In genomic region chr14:73591690-73592448, GRCh38 we compare ENCODE assay signal across 8 cellular contexts. TPM values are rescaled to one million over a fixed set of nuclear protein-coding genes. Genes with fewer than 3 reads are reported as not detected.
DNase-seq lines count a peak whose midpoint lies in the region; ATAC-seq and TF ChIP-seq lines count a peak whose summit lies in the region.

Gene ACOT4, plus strand, starts transcription at chr14:73591873. Its CDS starts 87 bp downstream, at chr14:73591960.

- TF ChIP-seq POLR2A in suprapubic skin (IDR thresholded peaks at IDR 0.05): no peak

- H3K27me3 Mint-ChIP-seq in activated CD8-positive, alpha-beta T cell treated with anti-CD3 and anti-CD28 coated beads for 36 hours: no peaks in the 10 kb centered on the region

- no peaks in the 10 kb centered on the region for H3K36me3 ChIP-seq in mucosa of stomach (ENCODE audit: control insufficient read depth, insufficient read depth, low read length)
- H3K36me3 ChIP-seq in suprapubic skin: no peaks in the 10 kb centered on the region

- CTCF ChIA-PET in activated CD8-positive, alpha-beta T cell treated with anti-CD3 and anti-CD28 coated beads for 36 hours (lab: Charles Lee): interaction anchor here (0.8 to 1.2 kb wide), 3 partner anchors 22 to 28 kb away, joined by 3 to 7 read pairs (median 3); partner anchors contain the start of gene ACOT2

- no peaks in the 10 kb centered on the region for H3K9me3 Mint-ChIP-seq in activated CD8-positive, alpha-beta T cell treated with anti-CD3 and anti-CD28 coated beads for 36 hours

- DNase-seq in Right ventricle myocardium inferior (ENCODE audit: missing footprints): peak; percentile 74
- DNase-seq in cardiac septum (ENCODE audit: low spot score): no peak
- peak; percentile 24 for DNase-seq in MV-4-11 (lab: John Stamatoyannopoulos, UW)
- peak; percentile 47 for DNase-seq in activated CD8-positive, alpha-beta T cell treated with anti-CD3 and anti-CD28 coated beads for 36 hours
- DNase-seq in epidermal melanocyte (ENCODE audit: insufficient read length, low spot score): peak; percentile 61
- DNase-seq in suprapubic skin (ENCODE audit: low spot score in 2 of 2): no peak

- H3K4me3 Mint-ChIP-seq in activated CD8-positive, alpha-beta T cell treated with anti-CD3 and anti-CD28 coated beads for 36 hours: peak within 1 kb of the TSS; percentile 56

- H3K9ac ChIP-seq in mucosa of stomach (ENCODE audit: low read length): peak within 1 kb of the TSS; percentile 73

- H3K27ac Mint-ChIP-seq in activated CD8-positive, alpha-beta T cell treated with anti-CD3 and anti-CD28 coated beads for 36 hours: peak within 1 kb of the TSS; percentile 35

- intact Hi-C loops in Right ventricle myocardium inferior (cut with DNase I): no loop called here
- intact Hi-C loops in cardiac septum (cut with DNase I): no loop called here
- intact Hi-C loops in activated CD8-positive, alpha-beta T cell treated with anti-CD3 and anti-CD28 coated beads for 36 hours (cut with micrococcal nuclease): no loop called here

- peak within 1 kb of the TSS; percentile 42 for H3K27ac ChIP-seq in suprapubic skin

- H3K9me3 ChIP-seq in mucosa of stomach (ENCODE audit: control insufficient read depth, low read length) (no peaks in the 10 kb centered on the region), suprapubic skin (no peaks in the 10 kb centered on the region)

- TF ChIP-seq EP300 in suprapubic skin (IDR thresholded peaks at IDR 0.05): no peak

- WGBS in suprapubic skin: 3% methylated on average over 29 of the region's 89 CpGs

- H3K27me3 ChIP-seq in mucosa of stomach (ENCODE audit: control insufficient read depth, insufficient read depth, low read length) (no peaks in the 10 kb centered on the region), suprapubic skin (no peaks in the 10 kb centered on the region)

- H3K4me1 ChIP-seq in mucosa of stomach (ENCODE audit: control insufficient read depth, insufficient read depth, low read length) (no peaks in the 10 kb centered on the region), suprapubic skin (no peaks in the 10 kb centered on the region)

- H3K4me3 ChIP-seq in mucosa of stomach (ENCODE audit: low read length): peak within 1 kb of the TSS; percentile 87
- peak within 1 kb of the TSS; percentile 68 for H3K4me3 ChIP-seq in suprapubic skin

- POLR2A ChIA-PET in activated CD8-positive, alpha-beta T cell treated with anti-CD3 and anti-CD28 coated beads for 36 hours (lab: Charles Lee): interaction anchor here (1.2 to 1.3 kb wide), 3 partner anchors 21 to 26 kb away, joined by 3 to 9 read pairs (median 3); partner anchors contain the start of gene ACOT2

- ATAC-seq in Right ventricle myocardium inferior: peak; percentile 87
- peak; percentile 80 for ATAC-seq in activated CD8-positive, alpha-beta T cell treated with anti-CD3 and anti-CD28 coated beads for 36 hours
- ATAC-seq in GM19395 (IDR thresholded peaks at IDR 0.05; ENCODE audit: unreplicated experiment): no peak

- H3K36me3 Mint-ChIP-seq in activated CD8-positive, alpha-beta T cell treated with anti-CD3 and anti-CD28 coated beads for 36 hours (ENCODE audit: low read depth): no peaks in the 10 kb centered on the region

- TF ChIP-seq CTCF in activated CD8-positive, alpha-beta T cell treated with anti-CD3 and anti-CD28 coated beads for 36 hours (IDR thresholded peaks at IDR 0.05): peak; percentile 21
- peak in 1 of 2 donors; percentile 24 for TF ChIP-seq CTCF in suprapubic skin (IDR thresholded peaks at IDR 0.05)

- H3K4me1 Mint-ChIP-seq in activated CD8-positive, alpha-beta T cell treated with anti-CD3 and anti-CD28 coated beads for 36 hours (ENCODE audit: low read depth): peaks cover 4% of the 10 kb centered on the region

RNA-seq across cellular contexts. Expression of gene ACOT4, which starts in this region (rescaled TPM):
- total RNA-seq in Right ventricle myocardium inferior: 0.97 TPM
- 0.73 TPM for total RNA-seq in cardiac septum
- 1 to 10 TPM; 1.8 to 2.2 TPM for total RNA-seq in activated CD8-positive, alpha-beta T cell treated with anti-CD3 and anti-CD28 coated beads for 36 hours
- total RNA-seq in suprapubic skin: 1 to 10 TPM in 3 of 4 donors, under 1 TPM in 1; 0.72 to 2.4 (median 1.7) TPM

Comparison
In these comparisons a context has a peak if more than half of its experiments do, and no peak if none do; other contexts are left out.
1. Peak in DNase-seq and ATAC-seq in Right ventricle myocardium inferior; RNA of the gene not detected or under 1 TPM.
2. DNase-seq: peak in MV-4-11 (single experiment), activated CD8-positive, alpha-beta T cell treated with anti-CD3 and anti-CD28 coated beads for 36 hours (single experiment) and epidermal melanocyte (single experiment); none in cardiac septum (single experiment) and suprapubic skin (0 of 2).